Comparison of ENCODE assay signal across 2 cellular contexts in genomic region chr7:87435546-87435945, GRCh38.
TF ChIP-seq lines count a peak whose summit lies in the region.

No MANE protein-coding gene starts in this region.

TF ChIP-seq in IMR-90, 13 proteins besides CTCF, POLR2A, EP300 and RAD21 (continued from another document):
- no peak for TF ChIP-seq NFE2L2 (IDR thresholded peaks at IDR 0.05; ENCODE audit: low read depth, low read length)
- TF ChIP-seq, protein P1, sequence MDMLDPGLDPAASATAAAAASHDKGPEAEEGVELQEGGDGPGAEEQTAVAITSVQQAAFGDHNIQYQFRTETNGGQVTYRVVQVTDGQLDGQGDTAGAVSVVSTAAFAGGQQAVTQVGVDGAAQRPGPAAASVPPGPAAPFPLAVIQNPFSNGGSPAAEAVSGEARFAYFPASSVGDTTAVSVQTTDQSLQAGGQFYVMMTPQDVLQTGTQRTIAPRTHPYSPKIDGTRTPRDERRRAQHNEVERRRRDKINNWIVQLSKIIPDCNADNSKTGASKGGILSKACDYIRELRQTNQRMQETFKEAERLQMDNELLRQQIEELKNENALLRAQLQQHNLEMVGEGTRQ (IDR thresholded peaks at IDR 0.05; ENCODE audit: low read depth, low read length): no peak
- no peak for TF ChIP-seq RFX5 (IDR thresholded peaks at IDR 0.05; ENCODE audit: low read depth, low read length)
- no peak for TF ChIP-seq CHD1 (IDR thresholded peaks at IDR 0.05; ENCODE audit: low read depth, low read length)
- no peak for TF ChIP-seq SMC3 (IDR thresholded peaks at IDR 0.05; ENCODE audit: low read depth, low read length)
- TF ChIP-seq MAFK (IDR thresholded peaks at IDR 0.05; ENCODE audit: low read depth, low read length): no peak
- no peak for TF ChIP-seq FOS (IDR thresholded peaks at IDR 0.05; ENCODE audit: low read depth, low read length)
- no peak for TF ChIP-seq MXI1 (IDR thresholded peaks at IDR 0.05; ENCODE audit: borderline replicate concordance, low read depth, low read length)
- TF ChIP-seq CEBPB (IDR thresholded peaks at IDR 0.05; ENCODE audit: low read depth, low read length): no peak
TF ChIP-seq in IMR-90: peak in this region for 0.

TF ChIP-seq in SK-N-SH, 30 proteins besides CTCF, POLR2A, EP300 and RAD21 (continued from another document):
- TF ChIP-seq NFIC (IDR thresholded peaks at IDR 0.05; ENCODE audit: borderline replicate concordance) (no peak), SIN3A (IDR thresholded peaks at IDR 0.05; ENCODE audit: borderline replicate concordance, low read depth, low read length) (no peak), RFX5 (IDR thresholded peaks at IDR 0.05; ENCODE audit: low read length) (no peak), ELF1 (IDR thresholded peaks at IDR 0.05) (no peak), CHD2 (IDR thresholded peaks at IDR 0.05; ENCODE audit: low read length, partially characterized antibody) (no peak), YY1 (IDR thresholded peaks at IDR 0.05; ENCODE audit: low read depth) (no peak), TCF12 (IDR thresholded peaks at IDR 0.05) (no peak)
